Comparison of ENCODE assay signal across 1 cellular context in genomic region chr7:152564656-152565055, GRCh38.
TF ChIP-seq lines count a peak whose summit lies in the region.

No MANE protein-coding gene starts in this region.

TF ChIP-seq in GM23338, 12 proteins besides CTCF, POLR2A, EP300 and RAD21 (continued from another document):
- TF ChIP-seq ZNF462 (CRISPR knock-in tag; IDR thresholded peaks at IDR 0.05): no peak
- no peak for TF ChIP-seq CREB1 (CRISPR knock-in tag; IDR thresholded peaks at IDR 0.05; ENCODE audit: low read depth)
- no peak for TF ChIP-seq EZH2 (IDR thresholded peaks at IDR 0.05; ENCODE audit: low read depth, unreplicated experiment)
